Comparison of ENCODE assay signal across 1 cellular context in the genomic region with DNA sequence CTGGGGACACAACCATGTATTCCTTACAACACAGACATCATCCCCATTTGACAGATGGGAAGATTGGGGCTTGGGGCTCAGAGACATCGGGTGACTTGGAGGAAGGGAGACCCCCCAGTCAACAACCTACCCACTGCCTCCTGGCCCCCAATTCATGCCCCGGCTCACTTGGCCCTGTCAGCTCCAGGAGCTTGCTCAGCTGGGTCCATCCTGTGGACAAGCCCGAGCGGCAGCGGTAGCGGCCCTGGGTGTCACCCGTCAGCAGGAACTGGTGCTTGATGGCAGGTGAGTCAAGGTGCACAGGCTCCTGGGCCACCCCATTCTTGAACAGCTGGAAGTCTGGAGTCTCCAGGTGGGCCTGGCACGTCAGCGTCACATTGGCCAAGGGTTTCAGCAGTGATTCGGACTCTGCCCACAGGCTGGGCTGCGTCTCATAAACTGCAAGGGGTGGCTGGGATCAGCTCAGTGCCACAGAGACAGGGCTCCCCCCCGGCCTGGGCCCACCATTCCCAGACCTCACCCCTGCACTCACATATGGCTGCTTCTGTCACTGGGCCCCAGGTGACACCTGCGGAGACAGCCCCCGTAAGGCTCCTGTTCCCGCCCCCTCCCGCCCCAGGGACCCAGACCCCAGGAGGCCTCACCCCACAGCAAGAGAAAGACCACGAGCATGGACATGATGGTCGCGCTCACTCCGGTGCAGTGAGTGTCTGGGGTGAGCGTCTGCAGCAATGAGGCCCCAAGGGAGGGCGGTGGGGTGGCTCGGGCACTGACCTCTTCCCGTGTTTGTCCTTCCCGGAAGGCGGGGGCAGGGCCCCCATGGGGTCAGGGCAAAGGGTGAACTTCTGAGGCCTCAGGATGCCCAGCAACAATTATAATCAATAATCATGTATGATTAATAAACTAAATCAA.
TF ChIP-seq lines count a peak whose summit lies in the region.

A gene with protein sequence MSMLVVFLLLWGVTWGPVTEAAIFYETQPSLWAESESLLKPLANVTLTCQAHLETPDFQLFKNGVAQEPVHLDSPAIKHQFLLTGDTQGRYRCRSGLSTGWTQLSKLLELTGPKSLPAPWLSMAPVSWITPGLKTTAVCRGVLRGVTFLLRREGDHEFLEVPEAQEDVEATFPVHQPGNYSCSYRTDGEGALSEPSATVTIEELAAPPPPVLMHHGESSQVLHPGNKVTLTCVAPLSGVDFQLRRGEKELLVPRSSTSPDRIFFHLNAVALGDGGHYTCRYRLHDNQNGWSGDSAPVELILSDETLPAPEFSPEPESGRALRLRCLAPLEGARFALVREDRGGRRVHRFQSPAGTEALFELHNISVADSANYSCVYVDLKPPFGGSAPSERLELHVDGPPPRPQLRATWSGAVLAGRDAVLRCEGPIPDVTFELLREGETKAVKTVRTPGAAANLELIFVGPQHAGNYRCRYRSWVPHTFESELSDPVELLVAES (minus strand): TSS at position 733 of the 912 bp plus-strand sequence. CDS start 55 bp downstream, at position 678.

TF ChIP-seq in K562, 482 proteins besides CTCF, POLR2A, EP300 and RAD21:
- TF ChIP-seq POLR2G (IDR thresholded peaks at IDR 0.05; ENCODE audit: low read depth, low read length): peak; percentile 29; the same call in 1 of the 2 replicates
- TF ChIP-seq ZBED1 (IDR thresholded peaks at IDR 0.05): no peak
- TF ChIP-seq ZZZ3 (IDR thresholded peaks at IDR 0.05): no peak
- no peak for TF ChIP-seq SREBF2 (CRISPR knock-in tag; IDR thresholded peaks at IDR 0.05)
- no peak for TF ChIP-seq CBX2 (IDR thresholded peaks at IDR 0.05; ENCODE audit: insufficient read depth, low read length, poor library complexity, severe bottlenecking)
